13 cellular contexts compared by ENCODE assay signal in genomic region chr20:1718604-1719384, GRCh38.
DNase-seq lines count a peak whose midpoint lies in the region; ATAC-seq lines count a peak whose summit lies in the region.
"Had no signal": no experiment of that assay in that cellular context is flagged by ENCODE, and none has a peak within 500 bp of the region (broad histone marks: within the 10 kb centered on the region; RNA-seq: fewer than 3 reads in every experiment).

No MANE protein-coding gene starts in this region.

- intact Hi-C loops in Right ventricle myocardium superior (cut with DNase I) = no loop called here

- ATAC-seq in HG03432 (IDR thresholded peaks at IDR 0.05; ENCODE audit: unreplicated experiment) = no peak
- no peak for ATAC-seq in Right ventricle myocardium superior (ENCODE audit: poor library complexity)
- ATAC-seq: activated CD8-positive, alpha-beta memory T cell treated with anti-CD3 and anti-CD28 coated beads, Interleukin-2, amount 10 ng/mL, durations not matched to agents 7 days and 5 days; natural killer cell had no signal

- no peak overlapping the region for H3K4me3 ChIP-seq in skeletal muscle cell (ENCODE audit: low read depth, low read length)
- H3K4me3 ChIP-seq: spleen had no signal

- DNase-seq in GM04503 (ENCODE audit: low read depth) (peak; percentile 96), RPMI7951 (ENCODE audit: low read depth) (peak; percentile 100), fibroblast of peridontal ligament (ENCODE audit: extremely low read depth) (peak; percentile 92), skeletal muscle cell (ENCODE audit: low read depth) (peak; percentile 39), Right ventricle myocardium superior (no peak), T-helper 2 cell (no peak), activated gamma-delta T cell treated with Interleukin-2 at 50 U/mL for 16 hours (no peak)
- DNase-seq: activated CD8-positive, alpha-beta memory T cell treated with anti-CD3 and anti-CD28 coated beads, Interleukin-2, amount 10 ng/mL, durations not matched to agents 7 days and 5 days; natural killer cell; NCI-H1694 treated with DMSO at 0.1 percent for 48 hours; spleen; T-helper 9 cell had no signal

Comparison
In these comparisons a context has a peak if more than half of its experiments do, and no peak if none do; other contexts are left out.
1. DNase-seq: peak in GM04503 (single experiment), RPMI7951 (single experiment), fibroblast of peridontal ligament (single experiment) and skeletal muscle cell (single experiment); none in Right ventricle myocardium superior (single experiment), T-helper 2 cell (0 of 5) and activated gamma-delta T cell treated with Interleukin-2 at 50 U/mL for 16 hours (single experiment).